14 cellular contexts compared by ENCODE assay signal in the genomic region with DNA sequence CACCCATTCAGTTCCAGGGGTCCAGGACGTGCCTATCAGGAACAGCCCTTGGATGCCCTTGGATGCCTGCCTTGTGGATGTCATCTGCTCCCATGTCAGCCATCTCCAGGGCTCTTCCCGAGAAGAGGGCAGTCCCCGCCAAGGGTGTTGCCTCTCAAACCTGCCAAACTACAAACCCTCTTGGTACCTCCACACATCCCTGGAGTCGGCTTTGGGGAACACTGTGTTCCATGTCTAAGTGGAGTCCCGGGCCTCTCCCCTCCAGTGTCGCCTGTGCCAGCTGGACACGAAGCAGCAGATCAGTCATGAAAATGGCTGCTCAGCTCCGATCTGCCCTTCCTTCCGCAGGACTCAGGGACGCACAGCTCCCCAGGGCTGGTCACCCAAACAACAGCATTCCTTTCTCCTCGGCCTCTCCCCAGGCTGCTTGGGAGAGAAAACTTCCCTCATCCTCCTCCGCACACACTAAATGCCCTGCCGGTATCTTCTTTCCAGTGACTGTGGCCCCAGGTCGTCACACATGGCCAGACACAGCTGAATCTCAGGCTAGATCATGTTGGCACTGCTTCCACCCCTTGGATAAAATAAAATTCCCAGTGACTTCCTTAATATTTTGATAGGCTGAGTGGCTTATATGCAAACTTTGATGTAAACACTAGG. TPM values are rescaled to one million over a fixed set of nuclear protein-coding genes. Genes with fewer than 3 reads are reported as not detected.
A peak's percentile ranks its signal among the peaks of the same experiment; 100 is the strongest.
DNase-seq lines count a peak whose midpoint lies in the region; ATAC-seq and TF ChIP-seq lines count a peak whose summit lies in the region.
"Had no signal": no experiment of that assay in that cellular context is flagged by ENCODE, and none has a peak within 500 bp of the region (broad histone marks: within the 10 kb centered on the region; RNA-seq: fewer than 3 reads in every experiment).

No MANE protein-coding gene starts in this region.

- TF ChIP-seq CTCF in KMS-11 (conservative IDR thresholded peaks at IDR 0.05; ENCODE audit: low read depth, low read length) = no peak; the same call in 1 of the 2 replicates
- no peak for TF ChIP-seq CTCF in chondrocyte (IDR thresholded peaks at IDR 0.05)
- TF ChIP-seq CTCF in sigmoid colon (IDR thresholded peaks at IDR 0.05) = no peak

- H3K27me3 Mint-ChIP-seq in chondrocyte (ENCODE audit: low read depth) = no peaks in the 10 kb centered on the region
- H3K27me3 Mint-ChIP-seq in memory B cell = no peaks in the 10 kb centered on the region
- H3K27me3 Mint-ChIP-seq in CD4-positive, alpha-beta memory T cell = no peaks in the 10 kb centered on the region
- H3K27me3 Mint-ChIP-seq: activated T-helper 17 cell treated with anti-CD3 and anti-CD28 coated beads, Interleukin-2, amount 50 U/mL, for 72 hours; T-cell had no signal

- CTCF ChIA-PET in CD4-positive, alpha-beta memory T cell (lab: Charles Lee; ENCODE audit: partially characterized antibody) = interaction anchor here (2.0 kb wide), 1 partner anchor 11 kb away, joined by 5 read pairs; no protein-coding TSS in a partner anchor

- no peak for TF ChIP-seq EP300 in sigmoid colon (IDR thresholded peaks at IDR 0.05)

- peak overlapping the region; percentile 50 for H3K27ac Mint-ChIP-seq in chondrocyte (ENCODE audit: unreplicated experiment)
- peak overlapping the region; percentile 89 for H3K27ac Mint-ChIP-seq in memory B cell
- no peak overlapping the region for H3K27ac Mint-ChIP-seq in CD4-positive, alpha-beta memory T cell
- H3K27ac Mint-ChIP-seq: T-cell had no signal

- H3K9me3 ChIP-seq in BLaER1 treated with 17β-estradiol and CSF1 and Interleukin-3, amounts not matched to agents 10 nM and 100 nM (replicated peaks in 1 of 11) = no peaks in the 10 kb centered on the region
- H3K9me3 ChIP-seq in CD4-positive, alpha-beta memory T cell (ENCODE audit: control insufficient read depth in 1 of 2, low read length in 2 of 2) = no peaks in the 10 kb centered on the region
- H3K9me3 ChIP-seq in sigmoid colon = no peaks in the 10 kb centered on the region
- H3K9me3 ChIP-seq: adrenal gland had no signal

- WGBS in sigmoid colon, 2 donors = 93 to 94% methylated on average over 14 of the region's 14 CpGs

- ATAC-seq in memory B cell (ENCODE audit: low read depth) = no peak
- ATAC-seq: activated T-helper 17 cell treated with anti-CD3 and anti-CD28 coated beads, Interleukin-2, amount 50 U/mL, for 72 hours; T-cell had no signal

- no peak overlapping the region for H2AFZ ChIP-seq in KMS-11 (ENCODE audit: low read depth)

- H3K4me1 Mint-ChIP-seq in chondrocyte (ENCODE audit: low read depth) (peaks cover 68% of the 10 kb centered on the region), memory B cell (peaks cover 56% of the 10 kb centered on the region)
- H3K4me1 Mint-ChIP-seq in CD4-positive, alpha-beta memory T cell = peaks cover 30 to 52% (median 37%) of the 10 kb centered on the region in 4 donors

- intact Hi-C loops in CD4-positive, alpha-beta memory T cell (cut with micrococcal nuclease) = no loop called here
- intact Hi-C loops in sigmoid colon (cut with DNase I) = no loop called here

- peaks cover 80% of the 10 kb centered on the region for H3K79me2 ChIP-seq in KMS-11 (ENCODE audit: insufficient read depth, low read depth)

- H3K4me1 ChIP-seq in BLaER1 treated with 17β-estradiol and CSF1 and Interleukin-3, amounts not matched to agents 10 nM and 100 nM = peaks cover 94 to 100% (median 100%) of the 10 kb centered on the region in 10 experiments
- H3K4me1 ChIP-seq in KMS-11 (ENCODE audit: low read depth, poor library complexity, severe bottlenecking) (peaks cover 80% of the 10 kb centered on the region), sigmoid colon (peaks cover 0 to 16% (median 13%) of the 10 kb centered on the region in 4 donors)
- peaks cover 8% of the 10 kb centered on the region for H3K4me1 ChIP-seq in CD4-positive, alpha-beta memory T cell (ENCODE audit: insufficient read depth, low read length)

- H3K36me3 ChIP-seq in BLaER1 treated with 17β-estradiol and CSF1 and Interleukin-3, amounts not matched to agents 10 nM and 100 nM = peaks cover 0 to 32% (median 0%) of the 10 kb centered on the region in 11 experiments; a peak in 5 of 22 replicates
- no peaks in the 10 kb centered on the region; the same call in 1 of the 2 replicates for H3K36me3 ChIP-seq in KMS-11 (ENCODE audit: insufficient read depth)
- H3K36me3 ChIP-seq in CD4-positive, alpha-beta memory T cell (ENCODE audit: insufficient read depth, low read length) = no peaks in the 10 kb centered on the region
- no peaks in the 10 kb centered on the region for H3K36me3 ChIP-seq in sigmoid colon
- H3K36me3 ChIP-seq: adrenal gland had no signal

- H3K9ac ChIP-seq in BLaER1 treated with 17β-estradiol and CSF1 and Interleukin-3, amounts not matched to agents 10 nM and 100 nM = peak overlapping the region in 6 of 11 experiments; percentile 40 to 83 (median 76); a peak in 10 of 22 replicates
- H3K9ac ChIP-seq in KMS-11 = no peak overlapping the region

- H3K27me3 ChIP-seq in BLaER1 treated with 17β-estradiol and CSF1 and Interleukin-3, amounts not matched to agents 10 nM and 100 nM = no peaks in the 10 kb centered on the region
- H3K27me3 ChIP-seq in KMS-11 (ENCODE audit: insufficient read depth, low read depth) (no peaks in the 10 kb centered on the region), sigmoid colon (no peaks in the 10 kb centered on the region)
- no peaks in the 10 kb centered on the region for H3K27me3 ChIP-seq in CD4-positive, alpha-beta memory T cell (ENCODE audit: insufficient read depth, low read length)
- H3K27me3 ChIP-seq: adrenal gland had no signal

- peak overlapping the region; percentile 26 to 99 (median 94); a peak in 21 of 22 replicates for H3K4me2 ChIP-seq in BLaER1 treated with 17β-estradiol and CSF1 and Interleukin-3, amounts not matched to agents 10 nM and 100 nM
- H3K4me2 ChIP-seq in KMS-11 = peak overlapping the region; percentile 98; the same call in 1 of the 2 replicates

- TF ChIP-seq POLR2A in sigmoid colon (IDR thresholded peaks at IDR 0.05) = no peak

- peak overlapping the region in 2 of 10 experiments; percentile 24 to 32; a peak in 2 of 20 replicates for H3K4me3 ChIP-seq in BLaER1 treated with 17β-estradiol and CSF1 and Interleukin-3, amounts not matched to agents 10 nM and 100 nM
- H3K4me3 ChIP-seq in KMS-11 (IDR thresholded peaks at IDR 0.05; ENCODE audit: insufficient read depth, low read depth, low read length) (no peak overlapping the region), sigmoid colon (no peak overlapping the region)
- no peak overlapping the region for H3K4me3 ChIP-seq in CD4-positive, alpha-beta memory T cell (ENCODE audit: low read length in 2 of 2)
- H3K4me3 ChIP-seq: adrenal gland had no signal

- POLR2A ChIA-PET in CD4-positive, alpha-beta memory T cell (lab: Charles Lee; ENCODE audit: partially characterized antibody) = no interaction called here

- H3K4me3 Mint-ChIP-seq in chondrocyte (ENCODE audit: unreplicated experiment) (no peak overlapping the region), memory B cell (no peak overlapping the region)
- no peak overlapping the region for H3K4me3 Mint-ChIP-seq in CD4-positive, alpha-beta memory T cell
- H3K4me3 Mint-ChIP-seq: activated T-helper 17 cell treated with anti-CD3 and anti-CD28 coated beads, Interleukin-2, amount 50 U/mL, for 72 hours; T-cell had no signal

- no peaks in the 10 kb centered on the region for H3K9me3 Mint-ChIP-seq in chondrocyte (ENCODE audit: low read depth)
- no peaks in the 10 kb centered on the region for H3K9me3 Mint-ChIP-seq in memory B cell
- H3K9me3 Mint-ChIP-seq in CD4-positive, alpha-beta memory T cell = no peaks in the 10 kb centered on the region
- H3K9me3 Mint-ChIP-seq: activated T-helper 17 cell treated with anti-CD3 and anti-CD28 coated beads, Interleukin-2, amount 50 U/mL, for 72 hours; T-cell had no signal

- H4K20me1 ChIP-seq in BLaER1 treated with 17β-estradiol and CSF1 and Interleukin-3, amounts not matched to agents 10 nM and 100 nM = peaks cover 0 to 78% (median 40%) of the 10 kb centered on the region in 11 experiments; a peak in 17 of 22 replicates
- no peaks in the 10 kb centered on the region for H4K20me1 ChIP-seq in KMS-11 (ENCODE audit: insufficient read depth)

- no peak for DNase-seq in chondrocyte (ENCODE audit: low spot score)
- no peak for DNase-seq in memory B cell (ENCODE audit: low spot score in 2 of 2)
- no peak for DNase-seq in CD4-positive, alpha-beta memory T cell
- no peak for DNase-seq in sigmoid colon
- no peak for DNase-seq in OCI-M2 (lab: John Stamatoyannopoulos, UW; ENCODE audit: unreplicated experiment)
- DNase-seq in HPDE6-E6E7 (ENCODE audit: extremely low spot score) = no peak
- DNase-seq: cerebellar nuclear complex, retina, T-cell had no signal

- H3K27ac ChIP-seq in BLaER1 treated with 17β-estradiol and CSF1 and Interleukin-3, amounts not matched to agents 10 nM and 100 nM = peak overlapping the region in 9 of 11 experiments; percentile 28 to 93 (median 82); a peak in 17 of 22 replicates
- H3K27ac ChIP-seq in KMS-11 (peak overlapping the region; percentile 98), sigmoid colon (no peak overlapping the region)
- no peak overlapping the region for H3K27ac ChIP-seq in CD4-positive, alpha-beta memory T cell (ENCODE audit: low read depth, low read length)
- H3K27ac ChIP-seq: adrenal gland, WERI-Rb-1 had no signal

- peaks cover 11% of the 10 kb centered on the region for H3K36me3 Mint-ChIP-seq in chondrocyte (ENCODE audit: low read depth)
- H3K36me3 Mint-ChIP-seq in memory B cell = peaks cover 19% of the 10 kb centered on the region
- H3K36me3 Mint-ChIP-seq in CD4-positive, alpha-beta memory T cell = peaks cover 6 to 25% of the 10 kb centered on the region in 2 donors

RNA-seq across cellular contexts. Expression of a gene that starts 53.4 kb away (rescaled TPM):
- total RNA-seq in chondrocyte (210 to 276 TPM (median 223 TPM) in 3 replicates), sigmoid colon (10 to 100 TPM; 32.6 to 38.5 (median 37.8) TPM)
- total RNA-seq in CD4-positive, alpha-beta memory T cell = 10 to 100 TPM; 18.9 to 20.9 TPM
- 10 to 100 TPM; 11.5 to 12.6 TPM for polyA plus RNA-seq in CD4-positive, alpha-beta memory T cell
- polyA plus RNA-seq in sigmoid colon = 10 to 100 TPM in 1 of 3 donors, 1 to 10 TPM in 2; 8.4 to 43.8 (median 9.5) TPM

Comparison
In these comparisons a context has a peak if more than half of its experiments do, and no peak if none do; other contexts are left out.
1. H3K27ac ChIP-seq: peak in BLaER1 treated with 17β-estradiol and CSF1 and Interleukin-3, amounts not matched to agents 10 nM and 100 nM (9 of 11) and KMS-11 (single experiment); none in CD4-positive, alpha-beta memory T cell (single experiment) and sigmoid colon (0 of 4).
2. H3K27ac Mint-ChIP-seq: peak in chondrocyte (single experiment) and memory B cell (single experiment); none in CD4-positive, alpha-beta memory T cell (0 of 7).